Comparison of ENCODE assay signal across 24 cellular contexts in the genomic region with DNA sequence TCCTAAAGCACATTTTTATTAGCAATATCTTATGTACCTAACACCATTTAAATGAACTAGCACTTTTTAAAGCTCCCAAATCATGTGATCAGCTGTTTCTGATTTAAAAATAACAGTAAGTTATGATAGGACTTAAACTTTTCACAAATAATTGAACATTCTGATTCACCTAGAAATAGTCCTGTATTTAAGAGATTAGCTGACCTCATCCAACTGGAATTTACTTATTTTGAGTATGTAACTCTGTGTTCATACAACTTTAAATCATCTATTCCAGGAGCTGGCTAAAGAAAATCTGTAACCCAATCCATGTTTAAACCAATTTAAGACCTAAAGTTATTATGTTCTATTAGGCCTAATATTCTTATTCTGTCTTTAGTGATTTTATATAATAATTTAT.
DNase-seq lines count a peak whose midpoint lies in the region; ATAC-seq and TF ChIP-seq lines count a peak whose summit lies in the region.
"Had no signal": no experiment of that assay in that cellular context is flagged by ENCODE, and none has a peak within 500 bp of the region (broad histone marks: within the 10 kb centered on the region; RNA-seq: fewer than 3 reads in every experiment).

No MANE protein-coding gene starts in this region.

- H4K20me1 ChIP-seq in SK-N-SH (ENCODE audit: insufficient read depth), result no peaks in the 10 kb centered on the region

- DNase-seq in AG10803 (ENCODE audit: low read depth) (peak; percentile 52), SK-N-SH (no peak), colonic mucosa (no peak), mesendoderm (peak; percentile 5), NCI-H2196 treated with DMSO at 0.1 percent for 48 hours (lab: John Stamatoyannopoulos, UW; ENCODE audit: unreplicated experiment) (no peak), SIG-M5 treated with dmso at 0.1 percent for 504 hours (lab: John Stamatoyannopoulos, UW; ENCODE audit: unreplicated experiment) (no peak)
- no peak for DNase-seq in stimulated activated effector memory CD8-positive, alpha-beta T cell treated with anti-CD3 and anti-CD28 coated beads, Interleukin-12 subunit alpha, Interleukin-12 subunit beta, amount 100 ng/mL, for 72 hours (ENCODE audit: low spot score in 2 of 2)
- DNase-seq: activated CD8-positive, alpha-beta memory T cell treated with anti-CD3 and anti-CD28 coated beads for 24 hours; activated naive CD4-positive, alpha-beta T cell treated with anti-CD3 and anti-CD28 coated beads for 36 hours; activated T-cell treated with anti-CD3 and anti-CD28 coated beads, Interleukin-2, amount 50 U/mL, for 4 hours; CD4-positive, CD25-positive, alpha-beta regulatory T cell; DMS 273 treated with DMSO at 0.1 percent for 48 hours; GF-D8; heart right ventricle; Kasumi-1; left lung; NCI-H1092; NCI-H2029; Right ventricle myocardium superior; upper lobe of right lung had no signal

- no peaks in the 10 kb centered on the region for H3K79me1 ChIP-seq in mesendoderm (ENCODE audit: low read length)

- no peak overlapping the region for H4K8ac ChIP-seq in mesendoderm (ENCODE audit: low read depth, low read length)

- no peak overlapping the region for H2BK5ac ChIP-seq in mesendoderm (ENCODE audit: low read length)

- H2BK15ac ChIP-seq in mesendoderm (replicated peaks; ENCODE audit: low read depth), result no peak overlapping the region

- intact Hi-C loops in colonic mucosa (cut with DNase I), result no loop called here

- H3F3A ChIP-seq in SK-N-SH (replicated peaks; ENCODE audit: insufficient read depth), result no peaks in the 10 kb centered on the region

- ATAC-seq in HG03571 (IDR thresholded peaks at IDR 0.05; ENCODE audit: unreplicated experiment), result no peak
- ATAC-seq in stimulated activated effector memory CD8-positive, alpha-beta T cell treated with anti-CD3 and anti-CD28 coated beads, Interleukin-12 subunit alpha, Interleukin-12 subunit beta, amount 100 ng/mL, for 72 hours, result no peak
- ATAC-seq: activated T-cell treated with anti-CD3 and anti-CD28 coated beads, Interleukin-2, amount 50 U/mL, for 4 hours; heart right ventricle; left lung; sciatic nerve; upper lobe of right lung had no signal

- H3K4me1 Mint-ChIP-seq in stimulated activated effector memory CD8-positive, alpha-beta T cell treated with anti-CD3 and anti-CD28 coated beads, Interleukin-12 subunit alpha, Interleukin-12 subunit beta, amount 100 ng/mL, for 72 hours, result peaks cover 10% of the 10 kb centered on the region

- H3K9me2 ChIP-seq in SK-N-SH, result no peaks in the 10 kb centered on the region

- H3K9me3 ChIP-seq in SK-N-SH (peaks cover 10% of the 10 kb centered on the region; the same call in 1 of the 2 replicates), colonic mucosa (no peaks in the 10 kb centered on the region)
- H3K9me3 ChIP-seq: upper lobe of right lung had no signal

- TF ChIP-seq CTCF in AG10803 (conservative IDR thresholded peaks at IDR 0.05; ENCODE audit: low read length) (no peak), SK-N-SH (IDR thresholded peaks at IDR 0.05) (no peak), colonic mucosa (IDR thresholded peaks at IDR 0.05) (peak; percentile 12)

- no peak overlapping the region for H3K4ac ChIP-seq in mesendoderm (ENCODE audit: low read depth, low read length)

- H3K4me3 Mint-ChIP-seq in stimulated activated effector memory CD8-positive, alpha-beta T cell treated with anti-CD3 and anti-CD28 coated beads, Interleukin-12 subunit alpha, Interleukin-12 subunit beta, amount 100 ng/mL, for 72 hours, result no peak overlapping the region
- H3K4me3 Mint-ChIP-seq: activated naive CD4-positive, alpha-beta T cell treated with anti-CD3 and anti-CD28 coated beads for 36 hours; activated T-cell treated with anti-CD3 and anti-CD28 coated beads, Interleukin-2, amount 50 U/mL, for 4 hours; CD4-positive, CD25-positive, alpha-beta regulatory T cell; nephron had no signal

- POLR2A ChIA-PET in SK-N-SH (lab: Yijun Ruan, JAX), result no interaction called here

- no peak for TF ChIP-seq RAD21 in SK-N-SH (IDR thresholded peaks at IDR 0.05; ENCODE audit: low read length)

- H3K4me2 ChIP-seq in SK-N-SH (no peak overlapping the region), mesendoderm (ENCODE audit: low read length) (no peak overlapping the region)

- no peak overlapping the region for H2BK120ac ChIP-seq in mesendoderm (ENCODE audit: low read depth, low read length)

- H3K18ac ChIP-seq in mesendoderm (ENCODE audit: low read length), result no peak overlapping the region

- H4K5ac ChIP-seq in mesendoderm (ENCODE audit: low read length), result no peak overlapping the region

- no peak overlapping the region for H3K27ac Mint-ChIP-seq in stimulated activated effector memory CD8-positive, alpha-beta T cell treated with anti-CD3 and anti-CD28 coated beads, Interleukin-12 subunit alpha, Interleukin-12 subunit beta, amount 100 ng/mL, for 72 hours
- H3K27ac Mint-ChIP-seq: activated naive CD4-positive, alpha-beta T cell treated with anti-CD3 and anti-CD28 coated beads for 36 hours; CD4-positive, CD25-positive, alpha-beta regulatory T cell; nephron had no signal

- no peak overlapping the region for H3K23ac ChIP-seq in mesendoderm (ENCODE audit: low read length)

- H3K36me3 Mint-ChIP-seq in stimulated activated effector memory CD8-positive, alpha-beta T cell treated with anti-CD3 and anti-CD28 coated beads, Interleukin-12 subunit alpha, Interleukin-12 subunit beta, amount 100 ng/mL, for 72 hours, result no peaks in the 10 kb centered on the region

- no peak overlapping the region for H3K56ac ChIP-seq in mesendoderm (ENCODE audit: low read length)

- H2AK5ac ChIP-seq in mesendoderm (ENCODE audit: low read length), result no peak overlapping the region

- H3K9me3 Mint-ChIP-seq in stimulated activated effector memory CD8-positive, alpha-beta T cell treated with anti-CD3 and anti-CD28 coated beads, Interleukin-12 subunit alpha, Interleukin-12 subunit beta, amount 100 ng/mL, for 72 hours, result peaks cover 10% of the 10 kb centered on the region

- CTCF ChIA-PET in SK-N-SH (lab: Yijun Ruan, JAX), result no interaction called here

- no peaks in the 10 kb centered on the region for H3K79me2 ChIP-seq in SK-N-SH (ENCODE audit: insufficient read depth)
- no peaks in the 10 kb centered on the region for H3K79me2 ChIP-seq in mesendoderm (ENCODE audit: control insufficient read depth, insufficient read depth, low read length)

- peaks cover 0 to 11% of the 10 kb centered on the region in 2 experiments for H3K36me3 ChIP-seq in SK-N-SH (replicated peaks in 1 of 2; ENCODE audit: control insufficient read depth in 1 of 2, insufficient read depth in 2 of 2, low read length in 1 of 2)
- no peaks in the 10 kb centered on the region for H3K36me3 ChIP-seq in colonic mucosa
- H3K36me3 ChIP-seq in mesendoderm (ENCODE audit: control insufficient read depth, insufficient read depth, low read length), result no peaks in the 10 kb centered on the region
- H3K36me3 ChIP-seq: upper lobe of right lung had no signal

- no peak overlapping the region for H3K4me3 ChIP-seq in AG10803 (ENCODE audit: low read length)
- no peak overlapping the region for H3K4me3 ChIP-seq in SK-N-SH (ENCODE audit: low read depth in 2 of 2, low read length in 1 of 2)
- H3K4me3 ChIP-seq in colonic mucosa, result no peak overlapping the region
- no peak overlapping the region for H3K4me3 ChIP-seq in mesendoderm (ENCODE audit: low read length)
- H3K4me3 ChIP-seq: ascending aorta, heart right ventricle, left lung, upper lobe of right lung had no signal

- H2AFZ ChIP-seq in SK-N-SH (ENCODE audit: low read depth), result no peak overlapping the region

- H3K27ac ChIP-seq in SK-N-SH (ENCODE audit: low read depth in 2 of 2, low read length in 1 of 2) (no peak overlapping the region), colonic mucosa (no peak overlapping the region), mesendoderm (ENCODE audit: low read depth, low read length) (no peak overlapping the region)
- H3K27ac ChIP-seq: ascending aorta, heart right ventricle, left lung, upper lobe of right lung had no signal

- no peaks in the 10 kb centered on the region for H3K4me1 ChIP-seq in SK-N-SH (ENCODE audit: control insufficient read depth in 1 of 2, insufficient read depth in 2 of 2, low read depth in 1 of 2, low read length in 1 of 2)
- no peaks in the 10 kb centered on the region for H3K4me1 ChIP-seq in colonic mucosa
- H3K4me1 ChIP-seq in mesendoderm (ENCODE audit: control insufficient read depth, low read depth, low read length), result no peaks in the 10 kb centered on the region
- H3K4me1 ChIP-seq: left lung, upper lobe of right lung had no signal

- H3K27me3 ChIP-seq in SK-N-SH (ENCODE audit: insufficient read depth) (no peaks in the 10 kb centered on the region), colonic mucosa (no peaks in the 10 kb centered on the region), mesendoderm (ENCODE audit: insufficient read depth, low read length, poor library complexity) (no peaks in the 10 kb centered on the region)
- H3K27me3 ChIP-seq: ascending aorta, heart right ventricle, left lung, upper lobe of right lung had no signal

- no peak overlapping the region for H3K9ac ChIP-seq in SK-N-SH
- H3K9ac ChIP-seq in colonic mucosa (ENCODE audit: low read depth in 2 of 2, low read length in 2 of 2), result no peak overlapping the region
- no peak overlapping the region for H3K9ac ChIP-seq in mesendoderm (ENCODE audit: low read length)

- TF ChIP-seq EP300 in SK-N-SH (IDR thresholded peaks at IDR 0.05; ENCODE audit: borderline replicate concordance in 1 of 2, low read depth in 1 of 2, low read length in 1 of 2), result no peak

TF ChIP-seq in SK-N-SH, 30 proteins besides CTCF, POLR2A, EP300 and RAD21:
- TF ChIP-seq POLR2AphosphoS5 (IDR thresholded peaks at IDR 0.05; ENCODE audit: low read depth, low read length), result no peak
- TF ChIP-seq FOXJ3 (CRISPR knock-in tag; IDR thresholded peaks at IDR 0.05), result no peak
- 0 out of 2 replicates have a peak, but pooled peaks have one; percentile 4 for TF ChIP-seq JUND (IDR thresholded peaks at IDR 0.05)
- no peak for TF ChIP-seq EZH2phosphoT487 (IDR thresholded peaks at IDR 0.05; ENCODE audit: borderline replicate concordance, low read depth)

Comparison
In these comparisons a context has a peak if more than half of its experiments do, and no peak if none do; other contexts are left out.
1. DNase-seq: peak in AG10803 (single experiment) and mesendoderm (single experiment); none in SK-N-SH (single experiment), colonic mucosa (single experiment), stimulated activated effector memory CD8-positive, alpha-beta T cell treated with anti-CD3 and anti-CD28 coated beads, Interleukin-12 subunit alpha, Interleukin-12 subunit beta, amount 100 ng/mL, for 72 hours (0 of 2), NCI-H2196 treated with DMSO at 0.1 percent for 48 hours (single experiment) and SIG-M5 treated with dmso at 0.1 percent for 504 hours (single experiment).